In the genomic region with DNA sequence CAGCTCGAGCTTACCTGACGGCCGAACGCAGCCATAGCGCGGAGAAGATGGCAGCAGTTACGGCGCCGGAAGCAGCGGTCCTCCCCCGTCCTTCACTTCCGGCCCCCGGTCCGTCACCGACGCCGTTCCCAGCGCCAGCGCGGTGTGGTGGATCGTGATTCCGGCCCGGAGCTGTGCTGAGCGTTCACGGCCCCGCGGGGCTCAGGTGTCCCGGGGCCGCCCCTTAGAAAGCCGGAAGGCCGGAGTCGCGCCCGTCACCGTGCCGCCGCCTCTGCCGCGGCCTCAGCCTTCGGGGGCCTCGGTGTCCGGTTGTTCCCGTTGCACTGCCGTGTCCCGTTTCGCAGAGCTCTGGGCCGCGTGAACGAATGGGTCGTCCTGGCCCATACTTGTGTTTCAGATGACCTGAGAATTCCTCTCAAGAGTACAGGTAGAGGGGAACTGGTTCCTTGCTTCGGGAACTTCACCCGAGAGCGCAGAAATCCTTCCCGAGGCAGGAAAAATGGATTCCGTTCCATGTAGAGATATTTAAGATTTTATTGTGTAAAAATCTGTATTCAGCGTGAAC, we compare ENCODE assay signal across 1 cellular context.
A peak's percentile ranks its signal among the peaks of the same experiment; 100 is the strongest.
TF ChIP-seq lines count a peak whose summit lies in the region.

A gene with protein sequence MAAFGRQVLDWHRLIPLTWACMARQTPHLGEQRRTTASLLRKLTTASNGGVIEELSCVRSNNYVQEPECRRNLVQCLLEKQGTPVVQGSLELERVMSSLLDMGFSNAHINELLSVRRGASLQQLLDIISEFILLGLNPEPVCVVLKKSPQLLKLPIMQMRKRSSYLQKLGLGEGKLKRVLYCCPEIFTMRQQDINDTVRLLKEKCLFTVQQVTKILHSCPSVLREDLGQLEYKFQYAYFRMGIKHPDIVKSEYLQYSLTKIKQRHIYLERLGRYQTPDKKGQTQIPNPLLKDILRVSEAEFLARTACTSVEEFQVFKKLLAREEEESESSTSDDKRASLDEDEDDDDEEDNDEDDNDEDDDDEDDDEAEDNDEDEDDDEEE (minus strand): TSS at position 49 of the 565 bp plus-strand sequence. CDS start 14 bp downstream, at position 35.

TF ChIP-seq in HepG2, 621 proteins besides CTCF, POLR2A, EP300 and RAD21 (continued from another document and continues in another):
- TF ChIP-seq, protein P1, sequence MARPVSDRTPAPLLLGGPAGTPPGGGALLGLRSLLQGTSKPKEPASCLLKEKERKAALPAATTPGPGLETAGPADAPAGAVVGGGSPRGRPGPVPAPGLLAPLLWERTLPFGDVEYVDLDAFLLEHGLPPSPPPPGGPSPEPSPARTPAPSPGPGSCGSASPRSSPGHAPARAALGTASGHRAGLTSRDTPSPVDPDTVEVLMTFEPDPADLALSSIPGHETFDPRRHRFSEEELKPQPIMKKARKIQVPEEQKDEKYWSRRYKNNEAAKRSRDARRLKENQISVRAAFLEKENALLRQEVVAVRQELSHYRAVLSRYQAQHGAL (CRISPR knock-in tag; IDR thresholded peaks at IDR 0.05; ENCODE audit: not compliant biosample characterization), result no peak
- 0 out of 2 replicates have a peak, but pooled peaks have one; percentile 32 for TF ChIP-seq ZNF326 (CRISPR knock-in tag; IDR thresholded peaks at IDR 0.05; ENCODE audit: borderline replicate concordance)
- peak; percentile 98 for TF ChIP-seq ZNF124 (CRISPR knock-in tag; IDR thresholded peaks at IDR 0.05)
- peak; percentile 99 for TF ChIP-seq ZNF607 (CRISPR knock-in tag; IDR thresholded peaks at IDR 0.05; ENCODE audit: borderline replicate concordance)
- TF ChIP-seq, protein P2, sequence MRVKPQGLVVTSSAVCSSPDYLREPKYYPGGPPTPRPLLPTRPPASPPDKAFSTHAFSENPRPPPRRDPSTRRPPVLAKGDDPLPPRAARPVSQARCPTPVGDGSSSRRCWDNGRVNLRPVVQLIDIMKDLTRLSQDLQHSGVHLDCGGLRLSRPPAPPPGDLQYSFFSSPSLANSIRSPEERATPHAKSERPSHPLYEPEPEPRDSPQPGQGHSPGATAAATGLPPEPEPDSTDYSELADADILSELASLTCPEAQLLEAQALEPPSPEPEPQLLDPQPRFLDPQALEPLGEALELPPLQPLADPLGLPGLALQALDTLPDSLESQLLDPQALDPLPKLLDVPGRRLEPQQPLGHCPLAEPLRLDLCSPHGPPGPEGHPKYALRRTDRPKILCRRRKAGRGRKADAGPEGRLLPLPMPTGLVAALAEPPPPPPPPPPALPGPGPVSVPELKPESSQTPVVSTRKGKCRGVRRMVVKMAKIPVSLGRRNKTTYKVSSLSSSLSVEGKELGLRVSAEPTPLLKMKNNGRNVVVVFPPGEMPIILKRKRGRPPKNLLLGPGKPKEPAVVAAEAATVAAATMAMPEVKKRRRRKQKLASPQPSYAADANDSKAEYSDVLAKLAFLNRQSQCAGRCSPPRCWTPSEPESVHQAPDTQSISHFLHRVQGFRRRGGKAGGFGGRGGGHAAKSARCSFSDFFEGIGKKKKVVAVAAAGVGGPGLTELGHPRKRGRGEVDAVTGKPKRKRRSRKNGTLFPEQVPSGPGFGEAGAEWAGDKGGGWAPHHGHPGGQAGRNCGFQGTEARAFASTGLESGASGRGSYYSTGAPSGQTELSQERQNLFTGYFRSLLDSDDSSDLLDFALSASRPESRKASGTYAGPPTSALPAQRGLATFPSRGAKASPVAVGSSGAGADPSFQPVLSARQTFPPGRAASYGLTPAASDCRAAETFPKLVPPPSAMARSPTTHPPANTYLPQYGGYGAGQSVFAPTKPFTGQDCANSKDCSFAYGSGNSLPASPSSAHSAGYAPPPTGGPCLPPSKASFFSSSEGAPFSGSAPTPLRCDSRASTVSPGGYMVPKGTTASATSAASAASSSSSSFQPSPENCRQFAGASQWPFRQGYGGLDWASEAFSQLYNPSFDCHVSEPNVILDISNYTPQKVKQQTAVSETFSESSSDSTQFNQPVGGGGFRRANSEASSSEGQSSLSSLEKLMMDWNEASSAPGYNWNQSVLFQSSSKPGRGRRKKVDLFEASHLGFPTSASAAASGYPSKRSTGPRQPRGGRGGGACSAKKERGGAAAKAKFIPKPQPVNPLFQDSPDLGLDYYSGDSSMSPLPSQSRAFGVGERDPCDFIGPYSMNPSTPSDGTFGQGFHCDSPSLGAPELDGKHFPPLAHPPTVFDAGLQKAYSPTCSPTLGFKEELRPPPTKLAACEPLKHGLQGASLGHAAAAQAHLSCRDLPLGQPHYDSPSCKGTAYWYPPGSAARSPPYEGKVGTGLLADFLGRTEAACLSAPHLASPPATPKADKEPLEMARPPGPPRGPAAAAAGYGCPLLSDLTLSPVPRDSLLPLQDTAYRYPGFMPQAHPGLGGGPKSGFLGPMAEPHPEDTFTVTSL (CRISPR knock-in tag; IDR thresholded peaks at IDR 0.05; ENCODE audit: borderline replicate concordance), result peak; percentile 84
- TF ChIP-seq, protein P3, sequence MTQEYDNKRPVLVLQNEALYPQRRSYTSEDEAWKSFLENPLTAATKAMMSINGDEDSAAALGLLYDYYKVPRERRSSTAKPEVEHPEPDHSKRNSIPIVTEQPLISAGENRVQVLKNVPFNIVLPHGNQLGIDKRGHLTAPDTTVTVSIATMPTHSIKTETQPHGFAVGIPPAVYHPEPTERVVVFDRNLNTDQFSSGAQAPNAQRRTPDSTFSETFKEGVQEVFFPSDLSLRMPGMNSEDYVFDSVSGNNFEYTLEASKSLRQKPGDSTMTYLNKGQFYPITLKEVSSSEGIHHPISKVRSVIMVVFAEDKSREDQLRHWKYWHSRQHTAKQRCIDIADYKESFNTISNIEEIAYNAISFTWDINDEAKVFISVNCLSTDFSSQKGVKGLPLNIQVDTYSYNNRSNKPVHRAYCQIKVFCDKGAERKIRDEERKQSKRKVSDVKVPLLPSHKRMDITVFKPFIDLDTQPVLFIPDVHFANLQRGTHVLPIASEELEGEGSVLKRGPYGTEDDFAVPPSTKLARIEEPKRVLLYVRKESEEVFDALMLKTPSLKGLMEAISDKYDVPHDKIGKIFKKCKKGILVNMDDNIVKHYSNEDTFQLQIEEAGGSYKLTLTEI (CRISPR knock-in tag; conservative IDR thresholded peaks at IDR 0.05), result no peak
- TF ChIP-seq FOXA1 (IDR thresholded peaks at IDR 0.05), result no peak
- TF ChIP-seq FOXA1 (CRISPR knock-in tag; IDR thresholded peaks at IDR 0.05), result peak; percentile 87
- TF ChIP-seq, protein P4, sequence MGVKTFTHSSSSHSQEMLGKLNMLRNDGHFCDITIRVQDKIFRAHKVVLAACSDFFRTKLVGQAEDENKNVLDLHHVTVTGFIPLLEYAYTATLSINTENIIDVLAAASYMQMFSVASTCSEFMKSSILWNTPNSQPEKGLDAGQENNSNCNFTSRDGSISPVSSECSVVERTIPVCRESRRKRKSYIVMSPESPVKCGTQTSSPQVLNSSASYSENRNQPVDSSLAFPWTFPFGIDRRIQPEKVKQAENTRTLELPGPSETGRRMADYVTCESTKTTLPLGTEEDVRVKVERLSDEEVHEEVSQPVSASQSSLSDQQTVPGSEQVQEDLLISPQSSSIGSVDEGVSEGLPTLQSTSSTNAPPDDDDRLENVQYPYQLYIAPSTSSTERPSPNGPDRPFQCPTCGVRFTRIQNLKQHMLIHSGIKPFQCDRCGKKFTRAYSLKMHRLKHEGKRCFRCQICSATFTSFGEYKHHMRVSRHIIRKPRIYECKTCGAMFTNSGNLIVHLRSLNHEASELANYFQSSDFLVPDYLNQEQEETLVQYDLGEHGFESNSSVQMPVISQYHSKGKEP (CRISPR knock-in tag; IDR thresholded peaks at IDR 0.05), result peak; percentile 95
- peak; percentile 92; the same call in 1 of the 2 replicates for TF ChIP-seq ZNF569 (CRISPR knock-in tag; IDR thresholded peaks at IDR 0.05; ENCODE audit: borderline replicate concordance)
- peak; percentile 90 for TF ChIP-seq WIZ (CRISPR knock-in tag; IDR thresholded peaks at IDR 0.05)
- TF ChIP-seq ZBTB3 (CRISPR knock-in tag; IDR thresholded peaks at IDR 0.05; ENCODE audit: borderline replicate concordance, low read depth), result no peak
- TF ChIP-seq, protein P5, sequence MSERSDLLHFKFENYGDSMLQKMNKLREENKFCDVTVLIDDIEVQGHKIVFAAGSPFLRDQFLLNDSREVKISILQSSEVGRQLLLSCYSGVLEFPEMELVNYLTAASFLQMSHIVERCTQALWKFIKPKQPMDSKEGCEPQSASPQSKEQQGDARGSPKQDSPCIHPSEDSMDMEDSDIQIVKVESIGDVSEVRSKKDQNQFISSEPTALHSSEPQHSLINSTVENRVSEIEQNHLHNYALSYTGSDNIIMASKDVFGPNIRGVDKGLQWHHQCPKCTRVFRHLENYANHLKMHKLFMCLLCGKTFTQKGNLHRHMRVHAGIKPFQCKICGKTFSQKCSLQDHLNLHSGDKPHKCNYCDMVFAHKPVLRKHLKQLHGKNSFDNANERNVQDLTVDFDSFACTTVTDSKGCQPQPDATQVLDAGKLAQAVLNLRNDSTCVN (CRISPR knock-in tag; IDR thresholded peaks at IDR 0.05; ENCODE audit: borderline replicate concordance), result peak; percentile 96
- peak; percentile 89 for TF ChIP-seq ZBTB20 (CRISPR knock-in tag; IDR thresholded peaks at IDR 0.05; ENCODE audit: borderline replicate concordance, low read depth)
- TF ChIP-seq, protein P6, sequence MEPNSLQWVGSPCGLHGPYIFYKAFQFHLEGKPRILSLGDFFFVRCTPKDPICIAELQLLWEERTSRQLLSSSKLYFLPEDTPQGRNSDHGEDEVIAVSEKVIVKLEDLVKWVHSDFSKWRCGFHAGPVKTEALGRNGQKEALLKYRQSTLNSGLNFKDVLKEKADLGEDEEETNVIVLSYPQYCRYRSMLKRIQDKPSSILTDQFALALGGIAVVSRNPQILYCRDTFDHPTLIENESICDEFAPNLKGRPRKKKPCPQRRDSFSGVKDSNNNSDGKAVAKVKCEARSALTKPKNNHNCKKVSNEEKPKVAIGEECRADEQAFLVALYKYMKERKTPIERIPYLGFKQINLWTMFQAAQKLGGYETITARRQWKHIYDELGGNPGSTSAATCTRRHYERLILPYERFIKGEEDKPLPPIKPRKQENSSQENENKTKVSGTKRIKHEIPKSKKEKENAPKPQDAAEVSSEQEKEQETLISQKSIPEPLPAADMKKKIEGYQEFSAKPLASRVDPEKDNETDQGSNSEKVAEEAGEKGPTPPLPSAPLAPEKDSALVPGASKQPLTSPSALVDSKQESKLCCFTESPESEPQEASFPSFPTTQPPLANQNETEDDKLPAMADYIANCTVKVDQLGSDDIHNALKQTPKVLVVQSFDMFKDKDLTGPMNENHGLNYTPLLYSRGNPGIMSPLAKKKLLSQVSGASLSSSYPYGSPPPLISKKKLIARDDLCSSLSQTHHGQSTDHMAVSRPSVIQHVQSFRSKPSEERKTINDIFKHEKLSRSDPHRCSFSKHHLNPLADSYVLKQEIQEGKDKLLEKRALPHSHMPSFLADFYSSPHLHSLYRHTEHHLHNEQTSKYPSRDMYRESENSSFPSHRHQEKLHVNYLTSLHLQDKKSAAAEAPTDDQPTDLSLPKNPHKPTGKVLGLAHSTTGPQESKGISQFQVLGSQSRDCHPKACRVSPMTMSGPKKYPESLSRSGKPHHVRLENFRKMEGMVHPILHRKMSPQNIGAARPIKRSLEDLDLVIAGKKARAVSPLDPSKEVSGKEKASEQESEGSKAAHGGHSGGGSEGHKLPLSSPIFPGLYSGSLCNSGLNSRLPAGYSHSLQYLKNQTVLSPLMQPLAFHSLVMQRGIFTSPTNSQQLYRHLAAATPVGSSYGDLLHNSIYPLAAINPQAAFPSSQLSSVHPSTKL (CRISPR knock-in tag; IDR thresholded peaks at IDR 0.05), result peak; percentile 94
- TF ChIP-seq, protein P7, sequence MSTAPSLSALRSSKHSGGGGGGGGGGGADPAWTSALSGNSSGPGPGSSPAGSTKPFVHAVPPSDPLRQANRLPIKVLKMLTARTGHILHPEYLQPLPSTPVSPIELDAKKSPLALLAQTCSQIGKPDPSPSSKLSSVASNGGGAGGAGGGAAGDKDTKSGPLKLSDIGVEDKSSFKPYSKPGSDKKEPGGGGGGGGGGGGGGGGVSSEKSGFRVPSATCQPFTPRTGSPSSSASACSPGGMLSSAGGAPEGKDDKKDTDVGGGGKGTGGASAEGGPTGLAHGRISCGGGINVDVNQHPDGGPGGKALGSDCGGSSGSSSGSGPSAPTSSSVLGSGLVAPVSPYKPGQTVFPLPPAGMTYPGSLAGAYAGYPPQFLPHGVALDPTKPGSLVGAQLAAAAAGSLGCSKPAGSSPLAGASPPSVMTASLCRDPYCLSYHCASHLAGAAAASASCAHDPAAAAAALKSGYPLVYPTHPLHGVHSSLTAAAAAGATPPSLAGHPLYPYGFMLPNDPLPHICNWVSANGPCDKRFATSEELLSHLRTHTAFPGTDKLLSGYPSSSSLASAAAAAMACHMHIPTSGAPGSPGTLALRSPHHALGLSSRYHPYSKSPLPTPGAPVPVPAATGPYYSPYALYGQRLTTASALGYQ (CRISPR knock-in tag; IDR thresholded peaks at IDR 0.05), result peak; percentile 91
- peak; percentile 89 for TF ChIP-seq ZNF256 (CRISPR knock-in tag; conservative IDR thresholded peaks at IDR 0.05)
- TF ChIP-seq CEBPG (CRISPR knock-in tag; IDR thresholded peaks at IDR 0.05), result peak; percentile 74
- TF ChIP-seq, protein P8, sequence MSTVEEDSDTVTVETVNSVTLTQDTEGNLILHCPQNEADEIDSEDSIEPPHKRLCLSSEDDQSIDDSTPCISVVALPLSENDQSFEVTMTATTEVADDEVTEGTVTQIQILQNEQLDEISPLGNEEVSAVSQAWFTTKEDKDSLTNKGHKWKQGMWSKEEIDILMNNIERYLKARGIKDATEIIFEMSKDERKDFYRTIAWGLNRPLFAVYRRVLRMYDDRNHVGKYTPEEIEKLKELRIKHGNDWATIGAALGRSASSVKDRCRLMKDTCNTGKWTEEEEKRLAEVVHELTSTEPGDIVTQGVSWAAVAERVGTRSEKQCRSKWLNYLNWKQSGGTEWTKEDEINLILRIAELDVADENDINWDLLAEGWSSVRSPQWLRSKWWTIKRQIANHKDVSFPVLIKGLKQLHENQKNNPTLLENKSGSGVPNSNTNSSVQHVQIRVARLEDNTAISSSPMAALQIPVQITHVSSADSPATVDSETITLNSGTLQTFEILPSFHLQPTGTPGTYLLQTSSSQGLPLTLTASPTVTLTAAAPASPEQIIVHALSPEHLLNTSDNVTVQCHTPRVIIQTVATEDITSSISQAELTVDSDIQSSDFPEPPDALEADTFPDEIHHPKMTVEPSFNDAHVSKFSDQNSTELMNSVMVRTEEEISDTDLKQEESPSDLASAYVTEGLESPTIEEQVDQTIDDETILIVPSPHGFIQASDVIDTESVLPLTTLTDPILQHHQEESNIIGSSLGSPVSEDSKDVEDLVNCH (CRISPR knock-in tag; IDR thresholded peaks at IDR 0.05), result no peak
- TF ChIP-seq ZNF510 (CRISPR knock-in tag; IDR thresholded peaks at IDR 0.05; ENCODE audit: low read depth), result peak; percentile 68
- TF ChIP-seq HMG20A (CRISPR knock-in tag; IDR thresholded peaks at IDR 0.05; ENCODE audit: borderline replicate concordance), result peak; percentile 59; the same call in 1 of the 2 replicates
- TF ChIP-seq, protein P9, sequence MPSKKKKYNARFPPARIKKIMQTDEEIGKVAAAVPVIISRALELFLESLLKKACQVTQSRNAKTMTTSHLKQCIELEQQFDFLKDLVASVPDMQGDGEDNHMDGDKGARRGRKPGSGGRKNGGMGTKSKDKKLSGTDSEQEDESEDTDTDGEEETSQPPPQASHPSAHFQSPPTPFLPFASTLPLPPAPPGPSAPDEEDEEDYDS (CRISPR knock-in tag; IDR thresholded peaks at IDR 0.05), result peak; percentile 89
- TF ChIP-seq MXD4 (CRISPR knock-in tag; IDR thresholded peaks at IDR 0.05), result peak; percentile 97
- TF ChIP-seq, protein P10, sequence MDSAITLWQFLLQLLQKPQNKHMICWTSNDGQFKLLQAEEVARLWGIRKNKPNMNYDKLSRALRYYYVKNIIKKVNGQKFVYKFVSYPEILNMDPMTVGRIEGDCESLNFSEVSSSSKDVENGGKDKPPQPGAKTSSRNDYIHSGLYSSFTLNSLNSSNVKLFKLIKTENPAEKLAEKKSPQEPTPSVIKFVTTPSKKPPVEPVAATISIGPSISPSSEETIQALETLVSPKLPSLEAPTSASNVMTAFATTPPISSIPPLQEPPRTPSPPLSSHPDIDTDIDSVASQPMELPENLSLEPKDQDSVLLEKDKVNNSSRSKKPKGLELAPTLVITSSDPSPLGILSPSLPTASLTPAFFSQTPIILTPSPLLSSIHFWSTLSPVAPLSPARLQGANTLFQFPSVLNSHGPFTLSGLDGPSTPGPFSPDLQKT (CRISPR knock-in tag; IDR thresholded peaks at IDR 0.05; ENCODE audit: borderline replicate concordance), result peak; percentile 97
- peak; percentile 97 for TF ChIP-seq JARID2 (CRISPR knock-in tag; IDR thresholded peaks at IDR 0.05; ENCODE audit: insufficient replicate concordance)
